Comparison of ENCODE assay signal across 13 cellular contexts in genomic region chr18:35998967-35999366, GRCh38.
DNase-seq lines count a peak whose midpoint lies in the region; ATAC-seq, FAIRE-seq and TF ChIP-seq lines count a peak whose summit lies in the region.
"Had no signal": no experiment of that assay in that cellular context is flagged by ENCODE, and none has a peak within 500 bp of the region (broad histone marks: within the 10 kb centered on the region; RNA-seq: fewer than 3 reads in every experiment).

No MANE protein-coding gene starts in this region.

- intact Hi-C loops in adrenal gland (cut with DNase I): no loop called here

- no peak overlapping the region for H3K4me2 ChIP-seq in mesenchymal stem cell (ENCODE audit: low read length, poor library complexity, severe bottlenecking)

- no peak for TF ChIP-seq POLR2A in adrenal gland (IDR thresholded peaks at IDR 0.05)

- no peak overlapping the region for H3K9ac ChIP-seq in mesenchymal stem cell (ENCODE audit: low read length)

- no peak for TF ChIP-seq CTCF in D721Med (IDR thresholded peaks at IDR 0.05; ENCODE audit: insufficient read depth, missing control alignments)
- peak in 4 of 6 experiments; percentile 7 to 26 (median 24) for TF ChIP-seq CTCF in adrenal gland (IDR thresholded peaks at IDR 0.05)

- no peak overlapping the region for H2AFZ ChIP-seq in mesenchymal stem cell (ENCODE audit: low read depth, low read length)

- H3K27ac ChIP-seq in adrenal gland: no peak overlapping the region
- H3K27ac ChIP-seq in mesenchymal stem cell (ENCODE audit: low read length, poor library complexity, severe bottlenecking): no peak overlapping the region

- no peak overlapping the region for H3K18ac ChIP-seq in mesenchymal stem cell (ENCODE audit: low read depth in 1 of 2, low read length in 2 of 2)

- no peaks in the 10 kb centered on the region for H3K27me3 ChIP-seq in adrenal gland
- H3K27me3 ChIP-seq in mesenchymal stem cell (ENCODE audit: control insufficient read depth in 1 of 2, insufficient read depth in 1 of 2, low read length in 2 of 2): no peaks in the 10 kb centered on the region

- H3K4me1 ChIP-seq in adrenal gland (replicated peaks in 1 of 2) (no peaks in the 10 kb centered on the region), mesenchymal stem cell (ENCODE audit: control insufficient read depth, insufficient read depth, low read depth, low read length) (no peaks in the 10 kb centered on the region)
- H3K4me1 ChIP-seq: HAP-1 had no signal

- H3K79me1 ChIP-seq in mesenchymal stem cell (replicated peaks; ENCODE audit: low read length, poor library complexity, severe bottlenecking): no peaks in the 10 kb centered on the region

- no peak overlapping the region for H4K91ac ChIP-seq in mesenchymal stem cell (ENCODE audit: low read length)

- no peaks in the 10 kb centered on the region for H3K36me3 ChIP-seq in adrenal gland (replicated peaks in 1 of 2)
- H3K36me3 ChIP-seq in mesenchymal stem cell (ENCODE audit: control insufficient read depth in 1 of 2, insufficient read depth in 2 of 2, low read depth in 1 of 2, low read length in 2 of 2): no peaks in the 10 kb centered on the region
- H3K36me3 ChIP-seq: HAP-1 had no signal

- H3K23ac ChIP-seq in mesenchymal stem cell (ENCODE audit: low read length in 2 of 2): no peak overlapping the region

- H2BK12ac ChIP-seq in mesenchymal stem cell (ENCODE audit: low read length in 2 of 2): no peak overlapping the region

- no peak overlapping the region for H3K14ac ChIP-seq in mesenchymal stem cell (ENCODE audit: low read length in 2 of 2)

- FAIRE-seq in D721Med (lab: Jason Lieb, UNC): peak; percentile 25
- FAIRE-seq: GM18507 had no signal

- H2BK120ac ChIP-seq in mesenchymal stem cell (ENCODE audit: low read depth, low read length): no peak overlapping the region

- no peak overlapping the region for H2BK5ac ChIP-seq in mesenchymal stem cell (ENCODE audit: low read depth, low read length, poor library complexity, severe bottlenecking)

- H2AK5ac ChIP-seq in mesenchymal stem cell (ENCODE audit: low read length, severe bottlenecking): no peak overlapping the region

- H3K4me3 ChIP-seq in adrenal gland (no peak overlapping the region), mesenchymal stem cell (ENCODE audit: insufficient read depth in 1 of 2, low read depth in 1 of 2, low read length in 2 of 2) (no peak overlapping the region)
- H3K4me3 ChIP-seq: HAP-1 had no signal

- no peaks in the 10 kb centered on the region for H3K9me3 ChIP-seq in adrenal gland (replicated peaks in 1 of 3)
- H3K9me3 ChIP-seq in mesenchymal stem cell (ENCODE audit: control insufficient read depth, low read length): no peaks in the 10 kb centered on the region
- H3K9me3 ChIP-seq: HAP-1 had no signal

- DNase-seq in D721Med (ENCODE audit: insufficient read length, low spot score): no peak
- DNase-seq in HT-29 (ENCODE audit: low spot score): peak; percentile 11
- DNase-seq in adrenal gland: no peak
- peak; percentile 12 for DNase-seq in mesenchymal stem cell
- DNase-seq in iPS-NIHi7 (ENCODE audit: extremely low spot score): no peak
- no peak for DNase-seq in stimulated activated CD4-positive, alpha-beta T cell treated with anti-CD3 and anti-CD28 coated beads, Interleukin-15, amount 100 ng/mL, for 24 hours
- DNase-seq: activated CD8-positive, alpha-beta memory T cell treated with anti-CD3 and anti-CD28 coated beads, Interleukin-2, amount 50 U/mL, for 48 hours; cortex of kidney; Right ventricle myocardium superior; stimulated activated naive CD4-positive, alpha-beta T cell treated with Interleukin-2 at 50 U/mL for 16 hours had no signal

- no peak overlapping the region for H3K4ac ChIP-seq in mesenchymal stem cell (ENCODE audit: low read depth in 1 of 2, low read length in 2 of 2)

- H2BK15ac ChIP-seq in mesenchymal stem cell (ENCODE audit: low read depth, poor library complexity, severe bottlenecking): no peak overlapping the region

- WGBS in adrenal gland, 4 donors: 71 to 95% (median 79%) methylated on average over 1 of the region's 1 CpG
- 75% methylated on average over 1 of the region's 1 CpG for WGBS in mesenchymal stem cell

- no peak overlapping the region for H4K8ac ChIP-seq in mesenchymal stem cell (ENCODE audit: low read length)

- no peak for ATAC-seq in HG03378 (IDR thresholded peaks at IDR 0.05; ENCODE audit: unreplicated experiment)

Comparison
In these comparisons a context has a peak if more than half of its experiments do, and no peak if none do; other contexts are left out.
1. DNase-seq: peak in HT-29 (single experiment) and mesenchymal stem cell (single experiment); none in D721Med (single experiment), adrenal gland (0 of 7), iPS-NIHi7 (single experiment) and stimulated activated CD4-positive, alpha-beta T cell treated with anti-CD3 and anti-CD28 coated beads, Interleukin-15, amount 100 ng/mL, for 24 hours (single experiment).